ENCODE assay signal across 26 cellular contexts in genomic region chr14:78156196-78156595, GRCh38. TPM values are rescaled to one million over a fixed set of nuclear protein-coding genes. Genes with fewer than 3 reads are reported as not detected.
"Had no signal": no experiment of that assay in that cellular context is flagged by ENCODE, and none has a peak within 500 bp of the region (broad histone marks: within the 10 kb centered on the region; RNA-seq: fewer than 3 reads in every experiment).

No MANE protein-coding gene starts in this region.

- DNase-seq: naive thymus-derived CD4-positive, alpha-beta T cell; natural killer cell; occipital lobe; ovary; right cardiac atrium; right lobe of liver; sigmoid colon; small intestine; stimulated activated CD4-positive, alpha-beta T cell treated with anti-CD3 and anti-CD28 coated beads, Interleukin-15, amount 100 ng/mL, for 24 hours; stimulated activated CD4-positive, alpha-beta T cell treated with anti-CD3 and anti-CD28 coated beads, Interleukin-2, amount 100 ng/mL, for 24 hours; stimulated activated CD4-positive, alpha-beta T cell treated with anti-CD3 and anti-CD28 coated beads, Interleukin-2, amount 100 ng/mL, for 48 hours; stimulated activated CD4-positive, alpha-beta T cell treated with anti-CD3 and anti-CD28 coated beads, Interleukin-4, amount 100 ng/mL, for 24 hours; stimulated activated CD8-positive, alpha-beta memory T cell treated with anti-CD3 and anti-CD28 coated beads, Interleukin-4, amount 100 ng/mL, for 48 hours; stimulated activated naive CD4-positive, alpha-beta T cell; stimulated activated naive CD8-positive, alpha-beta T cell treated with anti-CD3 and anti-CD28 coated beads, Interleukin-15, amount 100 ng/mL, for 72 hours; stimulated activated naive CD8-positive, alpha-beta T cell treated with anti-CD3 and anti-CD28 coated beads, Interleukin-15, Interleukin-2, amounts not matched to agents 100 U/mL and 50 U/mL, for 24 hours; substantia nigra; testis; tibial artery; transverse colon; upper lobe of right lung; uterus had no signal

- H3K4me3 ChIP-seq: neural progenitor cell, ovary, prostate gland, right lobe of liver, sigmoid colon, suprapubic skin, testis, tibial artery, transverse colon, upper lobe of right lung, uterus had no signal

- H3K36me3 ChIP-seq: neural progenitor cell, ovary, prostate gland, right lobe of liver, sigmoid colon, suprapubic skin, tibial artery, transverse colon, upper lobe of right lung, uterus had no signal

- FAIRE-seq: small intestine had no signal

- ATAC-seq: naive thymus-derived CD4-positive, alpha-beta T cell; natural killer cell; right cardiac atrium; right lobe of liver; stimulated activated memory B cell treated with anti-CD40 and anti-IgM and Interleukin-4, amounts not matched to agents 10 μg/mL and 1 μg/mL and 100 μg/mL, for 72 hours; stimulated activated naive CD8-positive, alpha-beta T cell treated with anti-CD3 and anti-CD28 coated beads, Interleukin-15, amount 100 ng/mL, for 72 hours; stimulated activated naive CD8-positive, alpha-beta T cell treated with anti-CD3 and anti-CD28 coated beads, Interleukin-15, Interleukin-2, amounts not matched to agents 100 U/mL and 50 U/mL, for 24 hours; upper lobe of right lung had no signal

- H3K9ac ChIP-seq: neural progenitor cell had no signal

- H3K27me3 ChIP-seq: neural progenitor cell, ovary, right lobe of liver, suprapubic skin, testis, transverse colon, upper lobe of right lung, uterus had no signal

- H3K4me2 ChIP-seq: neural progenitor cell had no signal

- H3K9me3 ChIP-seq: ovary, prostate gland, right lobe of liver, sigmoid colon, suprapubic skin, testis, tibial artery, transverse colon, upper lobe of right lung, uterus had no signal

- H3K4me1 ChIP-seq: neural progenitor cell, prostate gland, right lobe of liver, sigmoid colon, suprapubic skin, testis, tibial artery, transverse colon, upper lobe of right lung, uterus had no signal

- H2AFZ ChIP-seq: neural progenitor cell had no signal

- H3K27ac ChIP-seq: neural progenitor cell, ovary, prostate gland, right lobe of liver, sigmoid colon, suprapubic skin, testis, tibial artery, transverse colon, upper lobe of right lung, uterus had no signal

RNA-seq across cellular contexts. Expression of gene NRXN3, which starts 14.0 kb away (rescaled TPM):
- total RNA-seq: naive thymus-derived CD4-positive, alpha-beta T cell; natural killer cell had no signal
- polyA plus RNA-seq: naive thymus-derived CD4-positive, alpha-beta T cell had no signal
